In the genomic region with DNA sequence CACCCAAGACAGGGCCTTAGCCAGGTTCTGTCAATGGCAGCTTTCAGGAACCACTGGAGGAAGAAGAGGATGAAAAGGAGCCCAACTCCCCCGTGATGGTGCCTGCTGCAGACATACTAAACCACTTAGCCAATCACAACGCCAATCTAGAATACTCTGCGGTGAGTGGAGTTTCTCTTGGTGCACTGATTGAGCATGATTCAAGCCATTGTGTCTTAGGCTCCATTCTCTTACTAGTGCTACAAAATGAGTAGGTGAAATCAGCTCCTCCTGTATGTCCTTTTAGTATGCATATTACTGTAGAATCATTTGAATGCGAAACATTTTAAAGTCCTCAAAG, we compare ENCODE assay signal across 1 cellular context.
TF ChIP-seq lines count a peak whose summit lies in the region.

No MANE protein-coding gene starts in this region.

TF ChIP-seq in K562, 482 proteins besides CTCF, POLR2A, EP300 and RAD21 (continued from another document):
- TF ChIP-seq CLOCK (CRISPR knock-in tag; IDR thresholded peaks at IDR 0.05; ENCODE audit: borderline replicate concordance), result no peak
- TF ChIP-seq HDAC1 (IDR thresholded peaks at IDR 0.05), result peak in 1 of 2 experiments; percentile 51; a peak in 1 of 4 replicates
- no peak for TF ChIP-seq ZNF589 (CRISPR knock-in tag; IDR thresholded peaks at IDR 0.05; ENCODE audit: low read depth)
- TF ChIP-seq POLR2AphosphoS2 (IDR thresholded peaks at IDR 0.05; ENCODE audit: low read length), result peak; percentile 81
- no peak for TF ChIP-seq HEY1 (CRISPR knock-in tag; IDR thresholded peaks at IDR 0.05; ENCODE audit: borderline replicate concordance)
- 0 out of 2 replicates have a peak, but pooled peaks have one; percentile 6 for TF ChIP-seq NFE2 (IDR thresholded peaks at IDR 0.05; ENCODE audit: low read depth)
- TF ChIP-seq KDM4B (IDR thresholded peaks at IDR 0.05; ENCODE audit: borderline replicate concordance in 2 of 2, low read depth in 1 of 2), result no peak
- no peak for TF ChIP-seq ATF1 (CRISPR knock-in tag; IDR thresholded peaks at IDR 0.05)
- TF ChIP-seq ATF1 (tag; IDR thresholded peaks at IDR 0.05), result no peak
- no peak for TF ChIP-seq THRAP3 (IDR thresholded peaks at IDR 0.05; ENCODE audit: borderline replicate concordance)
- 0 out of 2 replicates have a peak, but pooled peaks have one; percentile 13 for TF ChIP-seq POLR2AphosphoS5 (IDR thresholded peaks at IDR 0.05; ENCODE audit: control insufficient read depth, insufficient read depth, low read depth, low read length)
- TF ChIP-seq, protein P1, sequence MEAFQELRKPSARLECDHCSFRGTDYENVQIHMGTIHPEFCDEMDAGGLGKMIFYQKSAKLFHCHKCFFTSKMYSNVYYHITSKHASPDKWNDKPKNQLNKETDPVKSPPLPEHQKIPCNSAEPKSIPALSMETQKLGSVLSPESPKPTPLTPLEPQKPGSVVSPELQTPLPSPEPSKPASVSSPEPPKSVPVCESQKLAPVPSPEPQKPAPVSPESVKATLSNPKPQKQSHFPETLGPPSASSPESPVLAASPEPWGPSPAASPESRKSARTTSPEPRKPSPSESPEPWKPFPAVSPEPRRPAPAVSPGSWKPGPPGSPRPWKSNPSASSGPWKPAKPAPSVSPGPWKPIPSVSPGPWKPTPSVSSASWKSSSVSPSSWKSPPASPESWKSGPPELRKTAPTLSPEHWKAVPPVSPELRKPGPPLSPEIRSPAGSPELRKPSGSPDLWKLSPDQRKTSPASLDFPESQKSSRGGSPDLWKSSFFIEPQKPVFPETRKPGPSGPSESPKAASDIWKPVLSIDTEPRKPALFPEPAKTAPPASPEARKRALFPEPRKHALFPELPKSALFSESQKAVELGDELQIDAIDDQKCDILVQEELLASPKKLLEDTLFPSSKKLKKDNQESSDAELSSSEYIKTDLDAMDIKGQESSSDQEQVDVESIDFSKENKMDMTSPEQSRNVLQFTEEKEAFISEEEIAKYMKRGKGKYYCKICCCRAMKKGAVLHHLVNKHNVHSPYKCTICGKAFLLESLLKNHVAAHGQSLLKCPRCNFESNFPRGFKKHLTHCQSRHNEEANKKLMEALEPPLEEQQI (IDR thresholded peaks at IDR 0.05), result no peak
- no peak for TF ChIP-seq LARP7 (IDR thresholded peaks at IDR 0.05)
- no peak for TF ChIP-seq TAL1 (IDR thresholded peaks at IDR 0.05)
- TF ChIP-seq KDM1A (IDR thresholded peaks at IDR 0.05), result peak; percentile 89 to 91
- peak; percentile 41; the same call in 1 of the 2 replicates for TF ChIP-seq FOSL1 (tag; conservative IDR thresholded peaks at IDR 0.05)
- no peak for TF ChIP-seq RBFOX2 (IDR thresholded peaks at IDR 0.05; ENCODE audit: low read depth, low read length)
- peak; percentile 45 to 81; a peak in 2 of 4 replicates for TF ChIP-seq RCOR1 (IDR thresholded peaks at IDR 0.05; ENCODE audit: borderline replicate concordance in 1 of 2, low read depth in 2 of 2, low read length in 2 of 2)
- TF ChIP-seq ZNF347 (CRISPR knock-in tag; IDR thresholded peaks at IDR 0.05; ENCODE audit: low read depth), result no peak
- TF ChIP-seq ZNF134 (CRISPR knock-in tag; conservative IDR thresholded peaks at IDR 0.05), result no peak
- no peak for TF ChIP-seq CREB1 (IDR thresholded peaks at IDR 0.05)
- TF ChIP-seq CREB1 (CRISPR knock-in tag; IDR thresholded peaks at IDR 0.05), result no peak
- no peak for TF ChIP-seq GABPA (tag; conservative IDR thresholded peaks at IDR 0.05; ENCODE audit: low read depth)
- TF ChIP-seq TRIM24 (IDR thresholded peaks at IDR 0.05), result no peak
- no peak for TF ChIP-seq MAX (CRISPR knock-in tag; IDR thresholded peaks at IDR 0.05)
- TF ChIP-seq ZBED1 (IDR thresholded peaks at IDR 0.05), result no peak
